ENCODE assay signal across 11 cellular contexts in the genomic region with DNA sequence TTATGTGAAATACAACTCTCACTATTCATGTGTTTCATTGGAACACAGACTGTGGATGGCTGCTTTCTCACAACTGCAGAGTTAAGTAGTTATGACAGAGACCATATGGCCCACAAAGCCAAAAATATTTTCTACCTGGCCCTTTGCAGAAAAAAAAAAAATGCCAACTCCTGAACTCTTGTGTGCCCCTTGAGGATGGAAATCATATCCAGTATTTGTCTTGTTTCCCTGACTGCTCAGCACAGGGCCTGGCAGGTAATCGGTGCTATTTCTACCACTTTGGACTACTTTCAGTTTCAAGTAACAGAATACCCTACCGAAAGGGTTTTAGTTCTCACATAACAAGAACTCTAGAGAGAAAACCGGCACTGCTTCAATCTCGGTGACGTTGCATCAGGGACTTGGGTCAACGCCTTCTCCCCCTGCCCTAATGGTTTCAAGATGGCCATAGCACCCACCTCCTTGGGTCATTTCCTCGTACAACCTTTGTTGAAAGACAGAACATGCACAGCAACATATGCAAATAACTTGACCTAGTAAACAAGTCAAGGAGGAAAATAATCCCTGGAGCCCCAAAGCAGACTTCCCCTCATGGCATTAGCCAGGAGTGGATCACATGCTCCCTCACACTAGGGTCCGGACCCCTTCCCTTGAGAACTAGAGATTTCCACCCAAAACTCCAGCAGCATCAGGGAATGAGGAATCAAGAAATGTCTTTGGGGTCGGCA. TPM values are rescaled to one million over a fixed set of nuclear protein-coding genes. Genes with fewer than 3 reads are reported as not detected.
DNase-seq lines count a peak whose midpoint lies in the region; ATAC-seq, FAIRE-seq and TF ChIP-seq lines count a peak whose summit lies in the region.
"Had no signal": no experiment of that assay in that cellular context is flagged by ENCODE, and none has a peak within 500 bp of the region (broad histone marks: within the 10 kb centered on the region; RNA-seq: fewer than 3 reads in every experiment).

No MANE protein-coding gene starts in this region.

- H2AFZ ChIP-seq in GM23248 (peak overlapping the region; percentile 30; the same call in 1 of the 2 replicates), mesenchymal stem cell (ENCODE audit: low read depth, low read length) (no peak overlapping the region)

- H2AK5ac ChIP-seq in mesenchymal stem cell (ENCODE audit: low read length, severe bottlenecking): no peak overlapping the region

- no peak overlapping the region for H2BK5ac ChIP-seq in mesenchymal stem cell (ENCODE audit: low read depth, low read length, poor library complexity, severe bottlenecking)

- no peaks in the 10 kb centered on the region for H3K9me2 ChIP-seq in GM23248 (ENCODE audit: insufficient read depth)

- H3K4ac ChIP-seq in mesenchymal stem cell (ENCODE audit: low read depth in 1 of 2, low read length in 2 of 2): no peak overlapping the region

- H3K27ac ChIP-seq in GM23248: no peak overlapping the region
- H3K27ac ChIP-seq in mesenchymal stem cell (ENCODE audit: low read length, poor library complexity, severe bottlenecking): no peak overlapping the region
- no peak overlapping the region for H3K27ac ChIP-seq in WERI-Rb-1

- H3K4me1 ChIP-seq in GM23248 (ENCODE audit: insufficient read depth) (no peaks in the 10 kb centered on the region), mesenchymal stem cell (ENCODE audit: control insufficient read depth, insufficient read depth, low read depth, low read length) (peaks cover 1% of the 10 kb centered on the region)

- H3K9ac ChIP-seq in GM23248 (no peak overlapping the region), mesenchymal stem cell (ENCODE audit: low read length) (peak overlapping the region; percentile 48)

- no peaks in the 10 kb centered on the region for H3K79me1 ChIP-seq in mesenchymal stem cell (replicated peaks; ENCODE audit: low read length, poor library complexity, severe bottlenecking)

- TF ChIP-seq CTCF in WERI-Rb-1 (IDR thresholded peaks at IDR 0.05; ENCODE audit: low read depth, low read length) (no peak), D721Med (IDR thresholded peaks at IDR 0.05; ENCODE audit: insufficient read depth, missing control alignments) (no peak)

- H4K91ac ChIP-seq in mesenchymal stem cell (ENCODE audit: low read length): no peak overlapping the region

- H3K4me2 ChIP-seq in GM23248 (ENCODE audit: unreplicated experiment) (no peak overlapping the region), mesenchymal stem cell (ENCODE audit: low read length, poor library complexity, severe bottlenecking) (no peak overlapping the region)

- H3K27me3 ChIP-seq in GM23248 (replicated peaks; ENCODE audit: insufficient read depth): no peaks in the 10 kb centered on the region
- H3K27me3 ChIP-seq in mesenchymal stem cell (ENCODE audit: control insufficient read depth in 1 of 2, insufficient read depth in 1 of 2, low read length in 2 of 2): no peaks in the 10 kb centered on the region
- no peaks in the 10 kb centered on the region for H3K27me3 ChIP-seq in MG63
- no peaks in the 10 kb centered on the region for H3K27me3 ChIP-seq in WERI-Rb-1 (ENCODE audit: insufficient read depth, low read depth, severe bottlenecking)

- no peak for DNase-seq in GM23248
- peak; percentile 11 for DNase-seq in LoVo (ENCODE audit: low spot score)
- DNase-seq in mesenchymal stem cell: no peak
- no peak for DNase-seq in MG63
- no peak for DNase-seq in DMS153 treated with DMSO at 0.1 percent for 48 hours (lab: John Stamatoyannopoulos, UW; ENCODE audit: unreplicated experiment)
- DNase-seq in WERI-Rb-1: no peak
- DNase-seq in D721Med (ENCODE audit: insufficient read length, low spot score): no peak
- DNase-seq: activated CD4-positive, alpha-beta T cell treated with anti-CD3 and anti-CD28 coated beads for 1 hour; central memory CD4-positive, alpha-beta T cell; NCI-H187 treated with DMSO at 0.1 percent for 48 hours had no signal

- no peak overlapping the region for H2BK120ac ChIP-seq in mesenchymal stem cell (ENCODE audit: low read depth, low read length)

- no peak overlapping the region for H3K14ac ChIP-seq in mesenchymal stem cell (ENCODE audit: low read length in 2 of 2)

- H3K79me2 ChIP-seq in GM23248 (ENCODE audit: insufficient read depth): no peaks in the 10 kb centered on the region

- no peaks in the 10 kb centered on the region for H3F3A ChIP-seq in GM23248 (ENCODE audit: insufficient read depth)

- FAIRE-seq in D721Med (lab: Jason Lieb, UNC): no peak

- H4K20me1 ChIP-seq in GM23248 (ENCODE audit: insufficient read depth): no peaks in the 10 kb centered on the region

- peak; percentile 86 for ATAC-seq in GM18520 (IDR thresholded peaks at IDR 0.05; ENCODE audit: unreplicated experiment)

- no peak overlapping the region for H2BK15ac ChIP-seq in mesenchymal stem cell (ENCODE audit: low read depth, poor library complexity, severe bottlenecking)

- in situ Hi-C loops in GM23248 (cut with MboI): loop anchor here (25.0 kb wide), 1 partner anchor 697 kb away; no protein-coding TSS in a partner anchor

- no peaks in the 10 kb centered on the region for H3K36me3 ChIP-seq in GM23248 (ENCODE audit: low read depth)
- H3K36me3 ChIP-seq in mesenchymal stem cell (ENCODE audit: control insufficient read depth in 1 of 2, insufficient read depth in 2 of 2, low read depth in 1 of 2, low read length in 2 of 2): no peaks in the 10 kb centered on the region
- no peaks in the 10 kb centered on the region for H3K36me3 ChIP-seq in MG63
- H3K36me3 ChIP-seq in WERI-Rb-1: no peaks in the 10 kb centered on the region

- H3K23ac ChIP-seq in mesenchymal stem cell (ENCODE audit: low read length in 2 of 2): no peak overlapping the region

- 68 to 70% methylated on average over 9 of the region's 9 CpGs for WGBS in GM23248 (ENCODE audit: low coverage in 1 of 2, low lambda C conversion rate in 2 of 2, missing lambda C conversion rate in 2 of 2), 2 experiments
- WGBS in mesenchymal stem cell: 95% methylated on average over 7 of the region's 9 CpGs

- no peak overlapping the region for H3K18ac ChIP-seq in mesenchymal stem cell (ENCODE audit: low read depth in 1 of 2, low read length in 2 of 2)

- H3K4me3 ChIP-seq in GM23248 (no peak overlapping the region), mesenchymal stem cell (ENCODE audit: insufficient read depth in 1 of 2, low read depth in 1 of 2, low read length in 2 of 2) (peak overlapping the region in 1 of 2 experiments; percentile 50), MG63 (no peak overlapping the region), WERI-Rb-1 (ENCODE audit: low read depth, low read length) (no peak overlapping the region)

- H4K8ac ChIP-seq in mesenchymal stem cell (ENCODE audit: low read length): no peak overlapping the region

- no peaks in the 10 kb centered on the region for H3K9me3 ChIP-seq in GM23248 (ENCODE audit: low read depth)
- H3K9me3 ChIP-seq in mesenchymal stem cell (ENCODE audit: control insufficient read depth, low read length): no peaks in the 10 kb centered on the region
- H3K9me3 ChIP-seq in MG63: no peaks in the 10 kb centered on the region
- H3K9me3 ChIP-seq in WERI-Rb-1 (ENCODE audit: severe bottlenecking): no peaks in the 10 kb centered on the region

- no peak overlapping the region for H2BK12ac ChIP-seq in mesenchymal stem cell (ENCODE audit: low read length in 2 of 2)

RNA-seq across cellular contexts. Expression of a gene that starts 11.8 kb away (rescaled TPM):
- 38.2 and 48.8 TPM in 2 replicates for total RNA-seq in GM23248 (2014; rRNA removed; shearing (Covaris generic))
- 42.5 and 43.2 TPM in 2 replicates for polyA plus RNA-seq in GM23248 (2016; fragmentation: Nextera tagmentation; extraction: Ambion mirVana)
- polyA plus RNA-seq in mesenchymal stem cell (2013, experiment 1 of 2): 80.5 TPM
- 79.7 TPM for polyA plus RNA-seq in mesenchymal stem cell (2013, experiment 2 of 2)
- 65.4 and 106 TPM in 2 replicates for total RNA-seq in MG63 (2014; rRNA removed; shearing (Covaris generic); ENCODE audit: low replicate concordance)

RNA-seq across cellular contexts. Expression of a gene that starts 52.9 kb away (rescaled TPM):
- total RNA-seq in GM23248 (2014; rRNA removed; shearing (Covaris generic)): 34.2 and 61.3 TPM in 2 replicates
- polyA plus RNA-seq in GM23248 (2016; fragmentation: Nextera tagmentation; extraction: Ambion mirVana): 27.1 and 28.5 TPM in 2 replicates
- polyA plus RNA-seq in mesenchymal stem cell (2013, experiment 1 of 2): 15.3 TPM
- 15.5 TPM for polyA plus RNA-seq in mesenchymal stem cell (2013, experiment 2 of 2)
- 19.4 and 29.4 TPM in 2 replicates for total RNA-seq in MG63 (2014; rRNA removed; shearing (Covaris generic); ENCODE audit: low replicate concordance)
